ENCODE assay signal across 20 cellular contexts in genomic region chr20:38957915-38958485, GRCh38.
"Had no signal": no experiment of that assay in that cellular context is flagged by ENCODE, and none has a peak within 500 bp of the region (broad histone marks: within the 10 kb centered on the region; RNA-seq: fewer than 3 reads in every experiment).

No MANE protein-coding gene starts in this region.

- H2AFZ ChIP-seq: hepatocyte had no signal

- DNase-seq: colonic mucosa; cortex of kidney; effector memory CD4-positive, alpha-beta T cell; foreskin keratinocyte; heart left ventricle; hypothalamus; immature natural killer cell; islet precursor cell; kidney; kidney glomerular epithelial cell; left colon; left ventricle myocardium inferior; lower lobe of right lung; mesenchymal stem cell; mucosa of descending colon; naive B cell had no signal

- H3K4me3 ChIP-seq: colonic mucosa, esophagus muscularis mucosa, gastroesophageal sphincter, heart left ventricle, hepatocyte, left ventricle myocardium inferior, lower lobe of right lung, mucosa of descending colon had no signal

- H3K27me3 ChIP-seq: colonic mucosa, foreskin keratinocyte, gastroesophageal sphincter, heart left ventricle, hepatocyte had no signal

- H3K4me1 ChIP-seq: colonic mucosa had no signal

- H3K27ac ChIP-seq: colonic mucosa, esophagus muscularis mucosa, foreskin keratinocyte, heart left ventricle, hepatocyte, left ventricle myocardium inferior, lower lobe of right lung had no signal

- H3K36me3 ChIP-seq: colonic mucosa, heart left ventricle, left ventricle myocardium inferior, lower lobe of right lung had no signal

- ATAC-seq: foreskin keratinocyte, gastroesophageal sphincter, heart left ventricle, left colon, left lobe of liver, lower lobe of right lung, mucosa of descending colon had no signal

- H3K4me2 ChIP-seq: hepatocyte had no signal

- H3K9me3 ChIP-seq: colonic mucosa, esophagus muscularis mucosa, gastroesophageal sphincter, heart left ventricle, left ventricle myocardium inferior, lower lobe of right lung, mucosa of descending colon had no signal
